In the genomic region with DNA sequence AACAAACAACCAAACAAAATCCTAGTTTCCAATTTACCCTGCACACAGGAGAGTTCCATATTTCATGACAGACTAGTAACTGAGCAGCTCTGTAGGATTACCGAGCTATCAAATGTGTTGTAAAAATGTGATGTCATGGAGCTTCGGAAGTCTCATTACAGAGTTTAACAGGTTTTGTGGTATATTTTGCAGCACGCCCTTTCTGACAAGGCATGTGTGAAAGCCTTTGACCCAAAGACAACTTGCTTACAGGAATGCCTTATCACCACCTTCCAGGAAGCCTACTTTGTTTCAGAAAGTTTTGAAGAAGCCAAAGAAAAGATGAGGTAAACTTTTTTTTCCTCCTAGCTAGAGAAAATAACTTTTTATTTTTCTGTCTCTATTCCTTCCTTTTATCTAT, we compare ENCODE assay signal across 1 cellular context.
TF ChIP-seq lines count a peak whose summit lies in the region.

No MANE protein-coding gene starts in this region.

TF ChIP-seq in K562, 482 proteins besides CTCF, POLR2A, EP300 and RAD21 (continued from another document and continues in another):
- no peak for TF ChIP-seq CREB5 (CRISPR knock-in tag; IDR thresholded peaks at IDR 0.05)
- TF ChIP-seq ZNF445 (CRISPR knock-in tag; IDR thresholded peaks at IDR 0.05; ENCODE audit: low read depth), result no peak
- TF ChIP-seq MBD2 (IDR thresholded peaks at IDR 0.05; ENCODE audit: borderline replicate concordance, low read depth), result no peak
- no peak for TF ChIP-seq PBX2 (CRISPR knock-in tag; IDR thresholded peaks at IDR 0.05; ENCODE audit: low read depth)
- TF ChIP-seq PBX2 (tag; conservative IDR thresholded peaks at IDR 0.05; ENCODE audit: low read depth), result no peak
- no peak for TF ChIP-seq CEBPG (CRISPR knock-in tag; IDR thresholded peaks at IDR 0.05)
- no peak for TF ChIP-seq CEBPG (tag; conservative IDR thresholded peaks at IDR 0.05 in 1 of 2, IDR thresholded peaks at IDR 0.05 in 1 of 2)
- TF ChIP-seq, protein P1, sequence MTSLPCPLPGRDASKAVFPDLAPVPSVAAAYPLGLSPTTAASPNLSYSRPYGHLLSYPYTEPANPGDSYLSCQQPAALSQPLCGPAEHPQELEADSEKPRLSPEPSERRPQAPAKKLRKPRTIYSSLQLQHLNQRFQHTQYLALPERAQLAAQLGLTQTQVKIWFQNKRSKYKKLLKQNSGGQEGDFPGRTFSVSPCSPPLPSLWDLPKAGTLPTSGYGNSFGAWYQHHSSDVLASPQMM (CRISPR knock-in tag; IDR thresholded peaks at IDR 0.05), result no peak
- no peak for TF ChIP-seq RNF219 (CRISPR knock-in tag; IDR thresholded peaks at IDR 0.05)
- TF ChIP-seq PRDM10 (IDR thresholded peaks at IDR 0.05; ENCODE audit: partially characterized antibody), result no peak
- 0 out of 2 replicates have a peak, but pooled peaks have one; percentile 34 for TF ChIP-seq MGA (IDR thresholded peaks at IDR 0.05)
- no peak for TF ChIP-seq ZNF384 (IDR thresholded peaks at IDR 0.05; ENCODE audit: low read depth, low read length)
- no peak for TF ChIP-seq KLF13 (tag; IDR thresholded peaks at IDR 0.05; ENCODE audit: borderline replicate concordance, low read depth)
- TF ChIP-seq, protein P2, sequence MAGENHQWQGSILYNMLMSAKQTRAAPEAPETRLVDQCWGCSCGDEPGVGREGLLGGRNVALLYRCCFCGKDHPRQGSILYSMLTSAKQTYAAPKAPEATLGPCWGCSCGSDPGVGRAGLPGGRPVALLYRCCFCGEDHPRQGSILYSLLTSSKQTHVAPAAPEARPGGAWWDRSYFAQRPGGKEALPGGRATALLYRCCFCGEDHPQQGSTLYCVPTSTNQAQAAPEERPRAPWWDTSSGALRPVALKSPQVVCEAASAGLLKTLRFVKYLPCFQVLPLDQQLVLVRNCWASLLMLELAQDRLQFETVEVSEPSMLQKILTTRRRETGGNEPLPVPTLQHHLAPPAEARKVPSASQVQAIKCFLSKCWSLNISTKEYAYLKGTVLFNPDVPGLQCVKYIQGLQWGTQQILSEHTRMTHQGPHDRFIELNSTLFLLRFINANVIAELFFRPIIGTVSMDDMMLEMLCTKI (IDR thresholded peaks at IDR 0.05; ENCODE audit: partially characterized antibody), result no peak
- TF ChIP-seq MTF1 (CRISPR knock-in tag; IDR thresholded peaks at IDR 0.05; ENCODE audit: borderline replicate concordance), result no peak
- TF ChIP-seq ZNF121 (CRISPR knock-in tag; conservative IDR thresholded peaks at IDR 0.05), result no peak
- TF ChIP-seq NFRKB (IDR thresholded peaks at IDR 0.05; ENCODE audit: low read depth), result no peak
- TF ChIP-seq SAP30 (IDR thresholded peaks at IDR 0.05; ENCODE audit: borderline replicate concordance, insufficient read depth, low read depth, low read length, poor library complexity, severe bottlenecking), result no peak
- peak; percentile 41; the same call in 1 of the 2 replicates for TF ChIP-seq SMARCA4 (IDR thresholded peaks at IDR 0.05)
- peak; percentile 51; the same call in 1 of the 2 replicates for TF ChIP-seq LEF1 (IDR thresholded peaks at IDR 0.05)
- TF ChIP-seq ZNF41 (CRISPR knock-in tag; conservative IDR thresholded peaks at IDR 0.05), result no peak
- no peak for TF ChIP-seq ZSCAN32 (CRISPR knock-in tag; IDR thresholded peaks at IDR 0.05)
- TF ChIP-seq RCOR1 (IDR thresholded peaks at IDR 0.05; ENCODE audit: borderline replicate concordance in 1 of 2, low read depth in 2 of 2, low read length in 2 of 2), result no peak
- TF ChIP-seq TAL1 (IDR thresholded peaks at IDR 0.05), result peak; percentile 40; the same call in 1 of the 2 replicates
- TF ChIP-seq CBFA2T2 (conservative IDR thresholded peaks at IDR 0.05), result peak; percentile 42
- 0 out of 2 replicates have a peak, but pooled peaks have one; percentile 10 for TF ChIP-seq NCOR1 (IDR thresholded peaks at IDR 0.05)
- TF ChIP-seq, protein P3, sequence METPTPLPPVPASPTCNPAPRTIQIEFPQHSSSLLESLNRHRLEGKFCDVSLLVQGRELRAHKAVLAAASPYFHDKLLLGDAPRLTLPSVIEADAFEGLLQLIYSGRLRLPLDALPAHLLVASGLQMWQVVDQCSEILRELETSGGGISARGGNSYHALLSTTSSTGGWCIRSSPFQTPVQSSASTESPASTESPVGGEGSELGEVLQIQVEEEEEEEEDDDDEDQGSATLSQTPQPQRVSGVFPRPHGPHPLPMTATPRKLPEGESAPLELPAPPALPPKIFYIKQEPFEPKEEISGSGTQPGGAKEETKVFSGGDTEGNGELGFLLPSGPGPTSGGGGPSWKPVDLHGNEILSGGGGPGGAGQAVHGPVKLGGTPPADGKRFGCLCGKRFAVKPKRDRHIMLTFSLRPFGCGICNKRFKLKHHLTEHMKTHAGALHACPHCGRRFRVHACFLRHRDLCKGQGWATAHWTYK (CRISPR knock-in tag; IDR thresholded peaks at IDR 0.05), result no peak
